Comparison of ENCODE assay signal across 9 cellular contexts in genomic region chr3:130093741-130094391, GRCh38. TPM values are rescaled to one million over a fixed set of nuclear protein-coding genes. Genes with fewer than 3 reads are reported as not detected.
A peak's percentile ranks its signal among the peaks of the same experiment; 100 is the strongest.
DNase-seq lines count a peak whose midpoint lies in the region; ATAC-seq and FAIRE-seq lines count a peak whose summit lies in the region.
"Had no signal": no experiment of that assay in that cellular context is flagged by ENCODE, and none has a peak within 500 bp of the region (broad histone marks: within the 10 kb centered on the region; RNA-seq: fewer than 3 reads in every experiment).

No MANE protein-coding gene starts in this region.

- peak; percentile 14 for FAIRE-seq in GM19239 (lab: Jason Lieb, UNC)
- FAIRE-seq: islet of Langerhans had no signal

- DNase-seq in GM19239 (ENCODE audit: insufficient read length, low spot score) (peak; percentile 32), RPMI7951 (ENCODE audit: low read depth) (peak; percentile 27), epithelial cell of prostate (ENCODE audit: low read depth, low spot score) (no peak), occipital lobe (lab: John Stamatoyannopoulos, UW) (no peak), caudate nucleus (lab: John Stamatoyannopoulos, UW) (no peak), iPS-NIHi11 (ENCODE audit: low spot score) (no peak)

- H4K20me1 ChIP-seq in BLaER1 treated with 17β-estradiol and CSF1 and Interleukin-3, amounts not matched to agents 10 nM and 100 nM, result no peaks in the 10 kb centered on the region

- H3K4me3 ChIP-seq in BLaER1 treated with 17β-estradiol and CSF1 and Interleukin-3, amounts not matched to agents 10 nM and 100 nM, result peak overlapping the region in 9 of 10 experiments; percentile 24 to 63 (median 47); a peak in 18 of 20 replicates

- H3K4me1 ChIP-seq in BLaER1 treated with 17β-estradiol and CSF1 and Interleukin-3, amounts not matched to agents 10 nM and 100 nM, result peaks cover 41 to 78% (median 68%) of the 10 kb centered on the region in 10 experiments

- H3K27me3 ChIP-seq in BLaER1 treated with 17β-estradiol and CSF1 and Interleukin-3, amounts not matched to agents 10 nM and 100 nM, result no peaks in the 10 kb centered on the region

- H3K36me3 ChIP-seq in BLaER1 treated with 17β-estradiol and CSF1 and Interleukin-3, amounts not matched to agents 10 nM and 100 nM, result no peaks in the 10 kb centered on the region

- peak overlapping the region in 9 of 11 experiments; percentile 56 to 75 (median 71); a peak in 17 of 22 replicates for H3K9ac ChIP-seq in BLaER1 treated with 17β-estradiol and CSF1 and Interleukin-3, amounts not matched to agents 10 nM and 100 nM

- peak overlapping the region in 10 of 11 experiments; percentile 34 to 85 (median 80); a peak in 18 of 22 replicates for H3K27ac ChIP-seq in BLaER1 treated with 17β-estradiol and CSF1 and Interleukin-3, amounts not matched to agents 10 nM and 100 nM
- H3K27ac ChIP-seq in epithelial cell of prostate, result peak overlapping the region; percentile 47
- no peak overlapping the region for H3K27ac ChIP-seq in caudate nucleus (ENCODE audit: low read depth, low read length)

- peak overlapping the region; percentile 85 to 98 (median 95) for H3K4me2 ChIP-seq in BLaER1 treated with 17β-estradiol and CSF1 and Interleukin-3, amounts not matched to agents 10 nM and 100 nM

- H3K9me3 ChIP-seq in BLaER1 treated with 17β-estradiol and CSF1 and Interleukin-3, amounts not matched to agents 10 nM and 100 nM (replicated peaks in 1 of 11), result peaks cover under 1 to 4% (median 3%) of the 10 kb centered on the region in 11 experiments; a peak in 14 of 22 replicates

- ATAC-seq in GM18519 (IDR thresholded peaks at IDR 0.05; ENCODE audit: low FRiP score, unreplicated experiment), result no peak

RNA-seq across cellular contexts. Expression of gene ALG1L2, which starts 12.2 kb away (rescaled TPM):
- total RNA-seq in RPMI7951 (2014; rRNA removed; shearing (Covaris generic)), result not detected in 2 replicates
- total RNA-seq in occipital lobe, result 0.62 TPM

Comparison
In these comparisons a context has a peak if more than half of its experiments do, and no peak if none do; other contexts are left out.
1. DNase-seq: peak in GM19239 (single experiment) and RPMI7951 (single experiment); none in epithelial cell of prostate (single experiment), occipital lobe (single experiment), caudate nucleus (0 of 61) and iPS-NIHi11 (single experiment).